8 cellular contexts compared by ENCODE assay signal in genomic region chr5:74257645-74258328, GRCh38.
DNase-seq lines count a peak whose midpoint lies in the region; ATAC-seq, FAIRE-seq and TF ChIP-seq lines count a peak whose summit lies in the region.

No MANE protein-coding gene starts in this region.

- H3K4me1 Mint-ChIP-seq in activated CD8-positive, alpha-beta memory T cell treated with anti-CD3 and anti-CD28 coated beads, Interleukin-2, amount 10 ng/mL, durations not matched to agents 7 days and 5 days, result no peaks in the 10 kb centered on the region

- H3K27ac ChIP-seq in Peyer's patch (peak overlapping the region; percentile 44 to 75 (median 64)), left ventricle myocardium inferior (replicated peaks) (peak overlapping the region; percentile 76), thyroid gland (peak overlapping the region; percentile 17 to 58 (median 37))

- no peak for ATAC-seq in activated CD8-positive, alpha-beta memory T cell treated with anti-CD3 and anti-CD28 coated beads, Interleukin-2, amount 10 ng/mL, durations not matched to agents 7 days and 5 days

- TF ChIP-seq POLR2A in H54 (IDR thresholded peaks at IDR 0.05; ENCODE audit: low read depth, low read length), result no peak
- no peak for TF ChIP-seq POLR2A in Peyer's patch (IDR thresholded peaks at IDR 0.05)
- TF ChIP-seq POLR2A in thyroid gland (IDR thresholded peaks at IDR 0.05), result no peak

- H3K4me3 Mint-ChIP-seq in activated CD8-positive, alpha-beta memory T cell treated with anti-CD3 and anti-CD28 coated beads, Interleukin-2, amount 10 ng/mL, durations not matched to agents 7 days and 5 days, result no peak overlapping the region

- H3K27me3 ChIP-seq in Peyer's patch (no peaks in the 10 kb centered on the region), left ventricle myocardium inferior (ENCODE audit: low read depth) (no peaks in the 10 kb centered on the region), thyroid gland (no peaks in the 10 kb centered on the region)

- WGBS in thyroid gland, 2 donors, result 24 to 30% methylated on average over 6 of the region's 6 CpGs

- no peak overlapping the region for H3K27ac Mint-ChIP-seq in activated CD8-positive, alpha-beta memory T cell treated with anti-CD3 and anti-CD28 coated beads, Interleukin-2, amount 10 ng/mL, durations not matched to agents 7 days and 5 days

- no peak overlapping the region for H3K4me3 ChIP-seq in Peyer's patch
- H3K4me3 ChIP-seq in left ventricle myocardium inferior, result no peak overlapping the region
- no peak overlapping the region for H3K4me3 ChIP-seq in thyroid gland (replicated peaks in 1 of 3)

- peaks cover 0 to 18% (median 3%) of the 10 kb centered on the region in 4 donors for H3K4me1 ChIP-seq in Peyer's patch
- H3K4me1 ChIP-seq in left ventricle myocardium inferior, result peaks cover 20% of the 10 kb centered on the region
- H3K4me1 ChIP-seq in thyroid gland, result peaks cover 11 to 13% of the 10 kb centered on the region in 2 donors

- H3K36me3 ChIP-seq in Peyer's patch (no peaks in the 10 kb centered on the region), left ventricle myocardium inferior (no peaks in the 10 kb centered on the region), thyroid gland (no peaks in the 10 kb centered on the region)

- TF ChIP-seq CTCF in Peyer's patch (IDR thresholded peaks at IDR 0.05) (peak in 2 of 6 experiments; percentile 2 to 10), left ventricle myocardium inferior (IDR thresholded peaks at IDR 0.05; ENCODE audit: borderline replicate concordance) (no peak), thyroid gland (IDR thresholded peaks at IDR 0.05) (peak in 1 of 6 experiments; percentile 2)

- H3K9me3 Mint-ChIP-seq in activated CD8-positive, alpha-beta memory T cell treated with anti-CD3 and anti-CD28 coated beads, Interleukin-2, amount 10 ng/mL, durations not matched to agents 7 days and 5 days (ENCODE audit: low read depth), result no peaks in the 10 kb centered on the region

- FAIRE-seq in H54 (lab: Jason Lieb, UNC), result peak; percentile 55

- DNase-seq in H54 (ENCODE audit: insufficient read length, low spot score) (no peak), Peyer's patch (peak in 2 of 3 donors; percentile 66 to 80), left ventricle myocardium inferior (peak; percentile 77), thyroid gland (peak; percentile 62 to 78), midbrain (lab: John Stamatoyannopoulos, UW) (no peak), SHP77 treated with DMSO at 0.1 percent for 48 hours (lab: John Stamatoyannopoulos, UW) (no peak)
- DNase-seq in activated naive CD4-positive, alpha-beta T cell treated with Interleukin-2 at 50 U/mL for 16 hours, result no peak
- no peak for DNase-seq in activated CD8-positive, alpha-beta memory T cell treated with anti-CD3 and anti-CD28 coated beads, Interleukin-2, amount 10 ng/mL, durations not matched to agents 7 days and 5 days

- H3K9me3 ChIP-seq in Peyer's patch (no peaks in the 10 kb centered on the region), left ventricle myocardium inferior (replicated peaks) (no peaks in the 10 kb centered on the region), thyroid gland (no peaks in the 10 kb centered on the region)

- peaks cover 15% of the 10 kb centered on the region for H3K27me3 Mint-ChIP-seq in activated CD8-positive, alpha-beta memory T cell treated with anti-CD3 and anti-CD28 coated beads, Interleukin-2, amount 10 ng/mL, durations not matched to agents 7 days and 5 days

- intact Hi-C loops in left ventricle myocardium inferior (cut with micrococcal nuclease), result no loop called here
- intact Hi-C loops in thyroid gland (cut with DNase I), result no loop called here

- CTCF ChIA-PET in activated CD8-positive, alpha-beta memory T cell treated with anti-CD3 and anti-CD28 coated beads, Interleukin-2, amount 10 ng/mL, durations not matched to agents 7 days and 5 days (lab: Charles Lee), result no interaction called here

- no peaks in the 10 kb centered on the region for H3K36me3 Mint-ChIP-seq in activated CD8-positive, alpha-beta memory T cell treated with anti-CD3 and anti-CD28 coated beads, Interleukin-2, amount 10 ng/mL, durations not matched to agents 7 days and 5 days

Comparison
In these comparisons a context has a peak if more than half of its experiments do, and no peak if none do; other contexts are left out.
1. DNase-seq: peak in Peyer's patch (2 of 3), left ventricle myocardium inferior (single experiment) and thyroid gland (2 of 2); none in H54 (single experiment), activated naive CD4-positive, alpha-beta T cell treated with Interleukin-2 at 50 U/mL for 16 hours (single experiment), midbrain (single experiment), SHP77 treated with DMSO at 0.1 percent for 48 hours (single experiment) and activated CD8-positive, alpha-beta memory T cell treated with anti-CD3 and anti-CD28 coated beads, Interleukin-2, amount 10 ng/mL, durations not matched to agents 7 days and 5 days (single experiment).
2. Peak in every context shown above with its lines, with median percentiles within 50 percentile points of each other: H3K27ac ChIP-seq.